Comparison of ENCODE assay signal across 1 cellular context in genomic region chr3:55749036-55749435, GRCh38.
TF ChIP-seq lines count a peak whose summit lies in the region.

No MANE protein-coding gene starts in this region.

TF ChIP-seq in IMR-90, 13 proteins besides CTCF, POLR2A, EP300 and RAD21 (continued from another document):
- no peak for TF ChIP-seq FOS (IDR thresholded peaks at IDR 0.05; ENCODE audit: low read depth, low read length)
- TF ChIP-seq SMC3 (IDR thresholded peaks at IDR 0.05; ENCODE audit: low read depth, low read length) = no peak
- no peak for TF ChIP-seq BHLHE40 (IDR thresholded peaks at IDR 0.05; ENCODE audit: low read depth, low read length)
- no peak for TF ChIP-seq MAFK (IDR thresholded peaks at IDR 0.05; ENCODE audit: low read depth, low read length)
- no peak for TF ChIP-seq CEBPB (IDR thresholded peaks at IDR 0.05; ENCODE audit: low read depth, low read length)
